8 cellular contexts compared by ENCODE assay signal in the genomic region with DNA sequence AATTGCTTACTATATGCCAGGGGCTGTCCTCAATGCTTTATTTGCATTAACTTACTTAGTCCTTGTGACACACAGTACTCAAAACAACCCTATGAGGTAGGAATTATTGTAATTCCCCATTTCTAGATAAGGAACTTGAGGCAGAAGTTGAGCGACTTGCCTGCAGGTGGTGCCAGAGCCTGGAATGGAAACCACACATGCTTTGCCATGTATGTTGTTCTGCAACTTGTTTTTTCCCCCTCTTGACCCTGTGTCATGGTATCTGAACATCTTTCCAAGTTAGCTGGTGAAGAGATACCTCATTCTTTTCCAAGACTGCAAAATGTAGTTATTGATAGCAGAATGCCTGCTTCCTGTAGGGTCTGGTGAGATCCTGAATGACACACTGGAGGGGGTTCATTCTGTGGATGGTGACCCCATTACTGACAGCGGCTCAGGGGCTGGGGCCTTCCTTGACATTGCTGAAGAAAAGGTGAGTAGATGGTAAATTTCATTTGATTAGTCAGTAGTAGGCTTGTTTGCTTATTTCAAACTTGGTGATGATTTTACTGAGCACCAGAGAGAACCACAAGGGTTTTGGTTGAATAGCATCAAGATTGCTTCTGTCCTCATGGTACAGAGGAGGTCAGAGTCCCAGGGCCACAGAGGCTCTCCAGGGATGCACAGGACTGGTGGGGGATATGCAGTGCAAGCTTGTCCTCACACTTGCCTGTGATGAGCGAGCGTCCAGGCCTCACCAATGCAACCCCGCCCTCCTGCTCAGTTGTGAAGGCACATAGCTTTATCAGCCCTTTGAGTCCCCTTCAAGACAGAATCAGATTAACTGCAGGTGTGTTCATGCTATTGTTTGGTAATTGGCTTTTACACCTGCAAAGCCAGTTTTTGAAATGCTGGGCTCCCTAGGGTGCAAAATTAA. TPM values are rescaled to one million over a fixed set of nuclear protein-coding genes. Genes with fewer than 3 reads are reported as not detected.
A peak's percentile ranks its signal among the peaks of the same experiment; 100 is the strongest.
DNase-seq lines count a peak whose midpoint lies in the region; ATAC-seq and TF ChIP-seq lines count a peak whose summit lies in the region.

No MANE protein-coding gene starts in this region.

- H3K9ac ChIP-seq in endodermal cell (ENCODE audit: extremely low read depth, low read length, poor library complexity, severe bottlenecking) = no peak overlapping the region

- H3K9me3 ChIP-seq in DOHH2 (ENCODE audit: control insufficient read depth, insufficient read depth, low read length) (no peaks in the 10 kb centered on the region), endodermal cell (ENCODE audit: control insufficient read depth, low read length) (peaks cover 6% of the 10 kb centered on the region), transverse colon (no peaks in the 10 kb centered on the region)
- H3K9me3 ChIP-seq in naive thymus-derived CD4-positive, alpha-beta T cell (ENCODE audit: control insufficient read depth in 2 of 3, low read length in 3 of 3) = no peaks in the 10 kb centered on the region

- H4K20me1 ChIP-seq in DOHH2 (ENCODE audit: control insufficient read depth, insufficient read depth, low read depth, low read length) = no peaks in the 10 kb centered on the region

- no peak overlapping the region for H3K4me3 Mint-ChIP-seq in activated CD4-positive, alpha-beta memory T cell treated with anti-CD3 and anti-CD28 coated beads for 36 hours
- no peak overlapping the region for H3K4me3 Mint-ChIP-seq in endodermal cell
- peak overlapping the region in 2 of 10 donors; percentile 2 to 11 for H3K4me3 Mint-ChIP-seq in naive thymus-derived CD4-positive, alpha-beta T cell

- H3K4me2 ChIP-seq in DOHH2 (ENCODE audit: low read length) = no peak overlapping the region

- ATAC-seq in HG02798 (IDR thresholded peaks at IDR 0.05; ENCODE audit: poor library complexity, unreplicated experiment) = peak; percentile 62
- peak; percentile 78 for ATAC-seq in naive thymus-derived CD4-positive, alpha-beta T cell

- in situ Hi-C loops in transverse colon (cut with MboI; ENCODE audit: low pct_ligation_motif_present in 1 of 4, low pct_unique_long_range_greater_than_20kb in 1 of 4, low sequenced_read_pairs in 3 of 4) = loop anchor here in 1 of 4 donors (10.0 kb wide), 1 partner anchor 134 kb away; no protein-coding TSS in a partner anchor

- H3K27ac ChIP-seq in DOHH2 (ENCODE audit: low read depth, low read length) (no peak overlapping the region), endodermal cell (ENCODE audit: low read depth, low read length) (no peak overlapping the region), transverse colon (no peak overlapping the region)
- H3K27ac ChIP-seq in naive thymus-derived CD4-positive, alpha-beta T cell (ENCODE audit: low read depth, low read length) = no peak overlapping the region

- no peaks in the 10 kb centered on the region for H3K9me3 Mint-ChIP-seq in activated CD4-positive, alpha-beta memory T cell treated with anti-CD3 and anti-CD28 coated beads for 36 hours
- no peaks in the 10 kb centered on the region for H3K9me3 Mint-ChIP-seq in endodermal cell
- peaks cover 0 to 2% (median 0%) of the 10 kb centered on the region in 11 donors for H3K9me3 Mint-ChIP-seq in naive thymus-derived CD4-positive, alpha-beta T cell

- H3K27ac Mint-ChIP-seq in activated CD4-positive, alpha-beta memory T cell treated with anti-CD3 and anti-CD28 coated beads for 36 hours = peak overlapping the region; percentile 33
- H3K27ac Mint-ChIP-seq in endodermal cell = no peak overlapping the region
- peak overlapping the region in 4 of 9 donors; percentile 14 to 60 (median 40) for H3K27ac Mint-ChIP-seq in naive thymus-derived CD4-positive, alpha-beta T cell

- intact Hi-C loops in activated CD4-positive, alpha-beta memory T cell treated with anti-CD3 and anti-CD28 coated beads for 36 hours (cut with micrococcal nuclease) = loop anchor here (1.0 to 2.0 kb wide), 3 partner anchors 25 to 140 kb away; no protein-coding TSS in a partner anchor
- intact Hi-C loops in naive thymus-derived CD4-positive, alpha-beta T cell (cut with micrococcal nuclease) = loop anchor here (1.0 to 2.0 kb wide), 8 partner anchors 25 to 152 kb away; no protein-coding TSS in a partner anchor
- intact Hi-C loops in transverse colon (cut with DNase I; ENCODE audit: low total_unique reads) = loop anchor here (10.0 kb wide), 1 partner anchor 134 kb away; no protein-coding TSS in a partner anchor

- POLR2A ChIA-PET in activated CD4-positive, alpha-beta memory T cell treated with anti-CD3 and anti-CD28 coated beads for 36 hours (lab: Charles Lee) = interaction anchor here (0.6 kb wide), 1 partner anchor 140 kb away, joined by 3 read pairs; no protein-coding TSS in a partner anchor
- POLR2A ChIA-PET in naive thymus-derived CD4-positive, alpha-beta T cell (lab: Charles Lee) = interaction anchor here (1.0 to 3.2 kb wide), 3 partner anchors 14 to 137 kb away, joined by 3 to 12 read pairs (median 3); no protein-coding TSS in a partner anchor

- H3K27me3 ChIP-seq in DOHH2 (ENCODE audit: control insufficient read depth, low read length) (peaks cover 13% of the 10 kb centered on the region), endodermal cell (ENCODE audit: control insufficient read depth, insufficient read depth, low read length, poor library complexity, severe bottlenecking) (no peaks in the 10 kb centered on the region), transverse colon (no peaks in the 10 kb centered on the region)
- no peaks in the 10 kb centered on the region for H3K27me3 ChIP-seq in naive thymus-derived CD4-positive, alpha-beta T cell (ENCODE audit: control insufficient read depth in 2 of 2, insufficient read depth in 2 of 2, low read length in 2 of 2)

- no peak for TF ChIP-seq EP300 in transverse colon (IDR thresholded peaks at IDR 0.05; ENCODE audit: low read depth)

- no peak overlapping the region for H3K4me3 ChIP-seq in DOHH2 (ENCODE audit: low read length)
- H3K4me3 ChIP-seq in endodermal cell (ENCODE audit: low read length) = no peak overlapping the region
- no peak overlapping the region for H3K4me3 ChIP-seq in naive thymus-derived CD4-positive, alpha-beta T cell (ENCODE audit: low read length)
- no peak overlapping the region for H3K4me3 ChIP-seq in transverse colon

- no peak for TF ChIP-seq POLR2A in transverse colon (IDR thresholded peaks at IDR 0.05)

- H3K4me1 ChIP-seq in DOHH2 (ENCODE audit: control insufficient read depth, low read length) (0 out of 2 replicates have a peak, but pooled peaks cover 2% of the 10 kb centered on the region), endodermal cell (ENCODE audit: control insufficient read depth, insufficient read depth, low read length) (peaks cover 8% of the 10 kb centered on the region), transverse colon (peaks cover 7 to 24% (median 9%) of the 10 kb centered on the region in 4 donors)
- H3K4me1 ChIP-seq in naive thymus-derived CD4-positive, alpha-beta T cell (ENCODE audit: control insufficient read depth in 2 of 2, insufficient read depth in 2 of 2, low read length in 2 of 2) = peaks cover 4 to 14% of the 10 kb centered on the region in 2 donors

- 54 to 71% methylated on average over 3 to 5 of the region's 5 CpGs for whole genome bisulfite sequencing in endodermal cell (ENCODE audit: insufficient coverage in 1 of 2, insufficient read length in 1 of 2), 2 experiments
- 27 to 81% methylated on average over 1 to 5 of the region's 5 CpGs for WGBS in transverse colon (ENCODE audit: low coverage in 1 of 2), 2 donors

- CTCF ChIA-PET in activated CD4-positive, alpha-beta memory T cell treated with anti-CD3 and anti-CD28 coated beads for 36 hours (lab: Charles Lee) = interaction anchor here (0.6 to 8.8 kb wide), 14 partner anchors 9 to 230 kb away, joined by 3 to 163 read pairs (median 4); no protein-coding TSS in a partner anchor
- CTCF ChIA-PET in naive thymus-derived CD4-positive, alpha-beta T cell (lab: Charles Lee) = interaction anchor here (0.6 to 8.5 kb wide), 17 partner anchors 11 to 187 kb away, joined by 3 to 155 read pairs (median 4); a partner anchor contains a TSS

- H3K36me3 Mint-ChIP-seq in activated CD4-positive, alpha-beta memory T cell treated with anti-CD3 and anti-CD28 coated beads for 36 hours = no peaks in the 10 kb centered on the region
- H3K36me3 Mint-ChIP-seq in endodermal cell (ENCODE audit: low read depth) = no peaks in the 10 kb centered on the region
- peaks cover 0 to 6% (median 0%) of the 10 kb centered on the region in 5 donors for H3K36me3 Mint-ChIP-seq in naive thymus-derived CD4-positive, alpha-beta T cell

- TF ChIP-seq CTCF in DOHH2 (IDR thresholded peaks at IDR 0.05; ENCODE audit: low read depth, low read length, poor library complexity, severe bottlenecking) (peak; percentile 70), endodermal cell (conservative IDR thresholded peaks at IDR 0.05) (peak; percentile 89), transverse colon (IDR thresholded peaks at IDR 0.05) (peak; percentile 48 to 59 (median 58))

- no peaks in the 10 kb centered on the region for H3K36me3 ChIP-seq in DOHH2 (ENCODE audit: control insufficient read depth, low read length)
- no peaks in the 10 kb centered on the region for H3K36me3 ChIP-seq in endodermal cell (ENCODE audit: control insufficient read depth, insufficient read depth, low read length)
- H3K36me3 ChIP-seq in naive thymus-derived CD4-positive, alpha-beta T cell (ENCODE audit: control insufficient read depth in 2 of 3, insufficient read depth in 3 of 3, low read length in 3 of 3) = no peaks in the 10 kb centered on the region
- no peaks in the 10 kb centered on the region for H3K36me3 ChIP-seq in transverse colon

- no peaks in the 10 kb centered on the region for H3K79me2 ChIP-seq in DOHH2 (ENCODE audit: control insufficient read depth, low read length)

- H3K9me2 ChIP-seq in DOHH2 (replicated peaks; ENCODE audit: control insufficient read depth, low read length) = no peaks in the 10 kb centered on the region

- no peaks in the 10 kb centered on the region for H3F3A ChIP-seq in DOHH2 (ENCODE audit: control insufficient read depth, insufficient read depth)

- peaks cover 5% of the 10 kb centered on the region for H3K27me3 Mint-ChIP-seq in activated CD4-positive, alpha-beta memory T cell treated with anti-CD3 and anti-CD28 coated beads for 36 hours
- peaks cover 10% of the 10 kb centered on the region for H3K27me3 Mint-ChIP-seq in endodermal cell (ENCODE audit: insufficient read depth)
- peaks cover 0 to 32% (median 5%) of the 10 kb centered on the region in 5 donors for H3K27me3 Mint-ChIP-seq in naive thymus-derived CD4-positive, alpha-beta T cell

- DNase-seq in NCI-H526 (lab: John Stamatoyannopoulos, UW) = peak; percentile 28 to 56
- DNase-seq in activated CD4-positive, alpha-beta memory T cell treated with anti-CD3 and anti-CD28 coated beads for 36 hours = peak; percentile 70
- DNase-seq in endodermal cell = peak; percentile 77
- DNase-seq in naive thymus-derived CD4-positive, alpha-beta T cell = peak; percentile 25 to 67 (median 63)
- peak; percentile 51 for DNase-seq in transverse colon
- DNase-seq in OCI-M2 (lab: John Stamatoyannopoulos, UW; ENCODE audit: unreplicated experiment) = no peak

- H3K4me1 Mint-ChIP-seq in activated CD4-positive, alpha-beta memory T cell treated with anti-CD3 and anti-CD28 coated beads for 36 hours (ENCODE audit: low read depth) = peaks cover 15% of the 10 kb centered on the region
- H3K4me1 Mint-ChIP-seq in endodermal cell = peaks cover 19% of the 10 kb centered on the region
- H3K4me1 Mint-ChIP-seq in naive thymus-derived CD4-positive, alpha-beta T cell = peaks cover 17 to 40% (median 23%) of the 10 kb centered on the region in 7 donors

RNA-seq across cellular contexts. Expression of a gene that starts 57.0 kb away (rescaled TPM):
- total RNA-seq in activated CD4-positive, alpha-beta memory T cell treated with anti-CD3 and anti-CD28 coated beads for 36 hours = under 1 TPM; 0.12 to 0.14 TPM
- total RNA-seq in endodermal cell (under 1 TPM in 1 of 2 donors, not detected in 1; 0.27 TPM), transverse colon (10 to 100 TPM in 2 of 4 donors, 1 to 10 TPM in 2; 4.6 to 51.9 (median 10.7) TPM)
- 0.39 TPM for polyA plus RNA-seq in endodermal cell (2013, experiment 1 of 2)
- 0.33 TPM for polyA plus RNA-seq in endodermal cell (2013, experiment 2 of 2)
- under 1 TPM in 2 of 5 experiments, not detected in 3; 0.05 to 0.31 TPM for total RNA-seq in naive thymus-derived CD4-positive, alpha-beta T cell
- polyA plus RNA-seq in naive thymus-derived CD4-positive, alpha-beta T cell = not detected

Comparison
In these comparisons a context has a peak if more than half of its experiments do, and no peak if none do; other contexts are left out.
1. RNA of a gene that starts 57.0 kb away (total RNA-seq): 4.6 to 51.9 TPM in transverse colon; 0.27 TPM in endodermal cell, 0.12 to 0.14 TPM in activated CD4-positive, alpha-beta memory T cell treated with anti-CD3 and anti-CD28 coated beads for 36 hours and 0.05 to 0.31 TPM in naive thymus-derived CD4-positive, alpha-beta T cell; every median in the first group is over 4 times any median in the second.
2. Peak in every context shown above with its lines, with median percentiles within 50 percentile points of each other: CTCF ChIP-seq.